Comparison of ENCODE assay signal across 1 cellular context in genomic region chr15:78437107-78437761, GRCh38.
A peak's percentile ranks its signal among the peaks of the same experiment; 100 is the strongest.
TF ChIP-seq lines count a peak whose summit lies in the region.

No MANE protein-coding gene starts in this region.

TF ChIP-seq in A549, 52 proteins besides CTCF, POLR2A, EP300 and RAD21 (continued from another document):
- no peak for TF ChIP-seq ELK1 (IDR thresholded peaks at IDR 0.05; ENCODE audit: low read depth, low read length)
- TF ChIP-seq RARB (CRISPR knock-in tag; IDR thresholded peaks at IDR 0.05), result no peak
- no peak for TF ChIP-seq PBX3 (IDR thresholded peaks at IDR 0.05)
- no peak for TF ChIP-seq KDM1A (IDR thresholded peaks at IDR 0.05; ENCODE audit: low read depth)
- no peak for TF ChIP-seq CEBPB (IDR thresholded peaks at IDR 0.05)
- TF ChIP-seq SREBF2 (IDR thresholded peaks at IDR 0.05), result 0 out of 2 replicates have a peak, but pooled peaks have one; percentile 5
- TF ChIP-seq USF2 (IDR thresholded peaks at IDR 0.05), result no peak
- TF ChIP-seq HES2 (IDR thresholded peaks at IDR 0.05), result no peak
- no peak for TF ChIP-seq SMC3 (IDR thresholded peaks at IDR 0.05)
- TF ChIP-seq RFX5 (IDR thresholded peaks at IDR 0.05), result no peak
- no peak for TF ChIP-seq MYC (IDR thresholded peaks at IDR 0.05; ENCODE audit: borderline replicate concordance, low read length)
- TF ChIP-seq EHF (CRISPR knock-in tag; IDR thresholded peaks at IDR 0.05), result 0 out of 2 replicates have a peak, but pooled peaks have one; percentile 50
- 0 out of 2 replicates have a peak, but pooled peaks have one; percentile 79 for TF ChIP-seq HMGXB4 (CRISPR knock-in tag; IDR thresholded peaks at IDR 0.05; ENCODE audit: borderline replicate concordance)
- peak; percentile 87; the same call in 1 of the 2 replicates for TF ChIP-seq FOSB (CRISPR knock-in tag; IDR thresholded peaks at IDR 0.05)
